ENCODE assay signal across 8 cellular contexts in the genomic region with DNA sequence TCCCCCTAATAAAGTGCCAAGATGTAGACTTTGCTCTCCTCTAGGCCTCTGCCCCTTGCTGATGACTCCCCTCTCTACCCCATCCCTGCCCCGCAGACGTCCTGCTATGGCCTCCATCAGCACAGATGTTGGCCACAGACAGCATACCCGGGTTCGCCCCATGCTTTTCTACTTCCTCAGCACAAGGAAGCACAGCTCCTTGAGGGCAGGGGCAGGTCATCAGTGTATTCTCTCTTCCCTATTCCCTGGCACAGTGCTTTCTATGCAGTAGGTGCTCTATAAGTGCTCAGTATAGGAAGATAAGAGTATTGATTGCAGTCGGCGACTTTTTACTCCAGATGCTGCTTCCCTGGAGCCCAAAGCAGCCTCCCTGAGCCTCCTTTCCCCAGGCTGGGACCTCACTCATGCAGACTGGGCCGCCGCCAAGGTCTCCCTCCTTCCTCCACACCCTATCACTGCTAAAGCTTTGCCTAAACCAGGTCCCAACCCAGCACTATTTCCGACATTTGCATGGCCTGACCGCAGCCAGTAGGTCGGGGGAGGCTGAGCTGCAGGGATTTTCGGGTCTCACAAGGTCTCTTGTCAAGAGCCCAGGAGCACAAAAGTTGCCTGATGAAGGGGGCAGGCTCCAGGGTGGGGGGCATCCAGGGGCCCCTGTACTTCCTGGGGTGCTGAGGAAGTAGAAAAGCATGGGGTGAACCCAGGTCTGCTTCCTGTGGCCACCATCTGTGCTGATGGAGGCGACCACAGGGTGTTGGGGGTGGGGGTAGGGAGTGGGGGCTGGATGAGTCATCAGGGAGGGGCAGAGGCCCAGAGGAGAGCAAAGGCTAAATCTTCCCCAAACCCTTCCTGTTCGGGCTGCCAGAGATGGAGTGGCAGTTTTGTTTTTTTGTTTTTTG. TPM values are rescaled to one million over a fixed set of nuclear protein-coding genes. Genes with fewer than 3 reads are reported as not detected.
DNase-seq lines count a peak whose midpoint lies in the region; ATAC-seq, FAIRE-seq and TF ChIP-seq lines count a peak whose summit lies in the region.

No MANE protein-coding gene starts in this region.

- H3K36me3 Mint-ChIP-seq in activated naive CD4-positive, alpha-beta T cell treated with anti-CD3 and anti-CD28 coated beads, Interleukin-2, amount 50 U/mL, for 24 hours = no peaks in the 10 kb centered on the region

- DNase-seq in pancreas (no peak), NCI-H1930 (lab: John Stamatoyannopoulos, UW) (no peak), kidney tubule cell (ENCODE audit: low spot score) (no peak), kidney (no peak)

- no peak for TF ChIP-seq CTCF in SU-DHL-6 (IDR thresholded peaks at IDR 0.05; ENCODE audit: insufficient read depth, low read length, poor library complexity, severe bottlenecking)
- no peak for TF ChIP-seq CTCF in pancreas (IDR thresholded peaks at IDR 0.05)
- no peak for TF ChIP-seq CTCF in kidney (IDR thresholded peaks at IDR 0.05; ENCODE audit: borderline replicate concordance, extremely low read depth, insufficient read depth)

- peak overlapping the region; percentile 61 for H3K4me2 ChIP-seq in SU-DHL-6 (ENCODE audit: low read depth, low read length, poor library complexity, severe bottlenecking)

- H3K79me2 ChIP-seq in SU-DHL-6 (ENCODE audit: insufficient read depth, low read length) = no peaks in the 10 kb centered on the region

- H3K27ac ChIP-seq in SU-DHL-6 (ENCODE audit: low read depth, low read length) (peak overlapping the region; percentile 61), pancreas (no peak overlapping the region), kidney (ENCODE audit: low read depth in 2 of 2, low read length in 2 of 2) (no peak overlapping the region)

- no peaks in the 10 kb centered on the region for H4K20me1 ChIP-seq in SU-DHL-6 (ENCODE audit: low read depth, low read length)

- no peaks in the 10 kb centered on the region for H3K9me2 ChIP-seq in SU-DHL-6 (replicated peaks; ENCODE audit: insufficient read depth, low read length)

- 73 to 76% methylated on average over 14 of the region's 14 CpGs for WGBS in pancreas, 2 donors

- no peaks in the 10 kb centered on the region for H3K4me1 ChIP-seq in pancreas
- H3K4me1 ChIP-seq in kidney (ENCODE audit: control insufficient read depth in 1 of 2, insufficient read depth in 1 of 2, low read depth in 1 of 2, low read length in 2 of 2) = no peaks in the 10 kb centered on the region

- H3F3A ChIP-seq in SU-DHL-6 (ENCODE audit: insufficient read depth) = peaks cover 19% of the 10 kb centered on the region

- H3K9me3 Mint-ChIP-seq in activated naive CD4-positive, alpha-beta T cell treated with anti-CD3 and anti-CD28 coated beads, Interleukin-2, amount 50 U/mL, for 24 hours = no peaks in the 10 kb centered on the region

- H3K36me3 ChIP-seq in SU-DHL-6 (ENCODE audit: low read length) (no peaks in the 10 kb centered on the region), pancreas (no peaks in the 10 kb centered on the region), kidney (ENCODE audit: control insufficient read depth in 1 of 2, insufficient read depth in 2 of 2, low read length in 2 of 2) (no peaks in the 10 kb centered on the region)

- H3K4me3 ChIP-seq in SU-DHL-6 (ENCODE audit: insufficient read depth, low read length, poor library complexity, severe bottlenecking) = peak overlapping the region; percentile 25
- no peak overlapping the region for H3K4me3 ChIP-seq in pancreas
- no peak overlapping the region for H3K4me3 ChIP-seq in kidney (ENCODE audit: low read length in 2 of 2)

- peak; percentile 75 for ATAC-seq in GM19324 (IDR thresholded peaks at IDR 0.05; ENCODE audit: low FRiP score, unreplicated experiment)
- peak; percentile 72 for ATAC-seq in HG03135 (IDR thresholded peaks at IDR 0.05; ENCODE audit: unreplicated experiment)
- ATAC-seq in pancreas = peak in 3 of 4 donors; percentile 61 to 76 (median 74)

- H3K9me3 ChIP-seq in SU-DHL-6 (ENCODE audit: insufficient read depth, low read length) (no peaks in the 10 kb centered on the region), pancreas (no peaks in the 10 kb centered on the region), kidney (ENCODE audit: control insufficient read depth in 1 of 2, low read length in 2 of 2) (no peaks in the 10 kb centered on the region)

- intact Hi-C loops in pancreas (cut with DNase I) = no loop called here
- intact Hi-C loops in kidney (cut with DNase I) = no loop called here

- FAIRE-seq in pancreas (lab: Jason Lieb, UNC) (no peak), kidney (lab: Jason Lieb, UNC) (no peak)

- H3K4me3 Mint-ChIP-seq in activated naive CD4-positive, alpha-beta T cell treated with anti-CD3 and anti-CD28 coated beads, Interleukin-2, amount 50 U/mL, for 24 hours = peak overlapping the region; percentile 35

- H2AFZ ChIP-seq in SU-DHL-6 (ENCODE audit: low read depth, low read length, severe bottlenecking) = peak overlapping the region; percentile 73

- peak overlapping the region; percentile 73 for H3K27ac Mint-ChIP-seq in activated naive CD4-positive, alpha-beta T cell treated with anti-CD3 and anti-CD28 coated beads, Interleukin-2, amount 50 U/mL, for 24 hours

- H3K9ac ChIP-seq in SU-DHL-6 (ENCODE audit: low read length) (peak overlapping the region; percentile 47), kidney (ENCODE audit: low read length in 2 of 2) (no peak overlapping the region)

- H3K4me1 Mint-ChIP-seq in activated naive CD4-positive, alpha-beta T cell treated with anti-CD3 and anti-CD28 coated beads, Interleukin-2, amount 50 U/mL, for 24 hours = peaks cover 17% of the 10 kb centered on the region

- H3K27me3 ChIP-seq in SU-DHL-6 (ENCODE audit: low read length) (no peaks in the 10 kb centered on the region), pancreas (no peaks in the 10 kb centered on the region)

- H3K27me3 Mint-ChIP-seq in activated naive CD4-positive, alpha-beta T cell treated with anti-CD3 and anti-CD28 coated beads, Interleukin-2, amount 50 U/mL, for 24 hours = no peaks in the 10 kb centered on the region

RNA-seq across cellular contexts. Expression of gene CALHM3, which starts 8.0 kb away (rescaled TPM):
- under 1 TPM; 0.08 to 0.58 (median 0.17) TPM for total RNA-seq in pancreas
- 1 to 10 TPM in 1 of 2 donors, under 1 TPM in 1; 0.11 to 1.5 TPM for polyA plus RNA-seq in pancreas
- total RNA-seq in kidney = not detected
- polyA plus RNA-seq in kidney (ENCODE audit: insufficient read depth, low read depth, low replicate concordance) = not detected

RNA-seq across cellular contexts. Expression of gene CALHM1, which starts 12.3 kb away (rescaled TPM):
- total RNA-seq in pancreas (under 1 TPM in 1 of 6 donors, not detected in 5; 0.16 TPM), kidney (not detected)
- polyA plus RNA-seq in pancreas (not detected), kidney (ENCODE audit: insufficient read depth, low read depth, low replicate concordance) (not detected)

RNA-seq across cellular contexts. Expression of gene CALHM2, which starts 18.8 kb away (rescaled TPM):
- total RNA-seq in pancreas (10 to 100 TPM in 1 of 6 donors, 1 to 10 TPM in 5; 1.1 to 14.0 (median 4.1) TPM), kidney (26.0 TPM)
- polyA plus RNA-seq in pancreas (1 to 10 TPM; 7.0 to 7.7 TPM), kidney (ENCODE audit: insufficient read depth, low read depth, low replicate concordance) (8.0 TPM)

RNA-seq across cellular contexts. Expression of gene NEURL1, which starts 22.5 kb away (rescaled TPM):
- total RNA-seq in pancreas (10 to 100 TPM; 11.0 to 19.2 (median 17.6) TPM), kidney (1.2 TPM)
- polyA plus RNA-seq in pancreas (10 to 100 TPM; 36.3 to 69.9 TPM), kidney (ENCODE audit: insufficient read depth, low read depth, low replicate concordance) (1.2 TPM)
